8 cellular contexts compared by ENCODE assay signal in genomic region chr4:170047774-170048354, GRCh38. TPM values are rescaled to one million over a fixed set of nuclear protein-coding genes. Genes with fewer than 3 reads are reported as not detected.
DNase-seq lines count a peak whose midpoint lies in the region; ATAC-seq and TF ChIP-seq lines count a peak whose summit lies in the region.

No MANE protein-coding gene starts in this region.

- H2AFZ ChIP-seq in hepatocyte, result no peak overlapping the region

- no peaks in the 10 kb centered on the region for H3K79me2 ChIP-seq in hepatocyte

- no peaks in the 10 kb centered on the region for H3K36me3 ChIP-seq in hepatocyte (replicated peaks; ENCODE audit: insufficient read depth, low read depth)

- H3K9me2 ChIP-seq in hepatocyte (replicated peaks; ENCODE audit: insufficient read depth), result no peaks in the 10 kb centered on the region

- no peaks in the 10 kb centered on the region for H4K20me1 ChIP-seq in hepatocyte (ENCODE audit: insufficient read depth, poor library complexity, severe bottlenecking)

- no peak overlapping the region for H3K4me2 ChIP-seq in hepatocyte

- no peak overlapping the region for H3K27ac ChIP-seq in hepatocyte

- no peaks in the 10 kb centered on the region for H3K9me3 ChIP-seq in hepatocyte (ENCODE audit: low read depth)

- no peak for ATAC-seq in GM18858 (IDR thresholded peaks at IDR 0.05; ENCODE audit: unreplicated experiment)

- no peaks in the 10 kb centered on the region for H3K4me1 ChIP-seq in hepatocyte (ENCODE audit: insufficient read depth)

- TF ChIP-seq CTCF in hepatocyte (IDR thresholded peaks at IDR 0.05; ENCODE audit: poor library complexity), result peak; percentile 90

- H3K27me3 ChIP-seq in hepatocyte, result no peaks in the 10 kb centered on the region

- H3K4me3 ChIP-seq in Jurkat, Clone E6-1 (ENCODE audit: low read length), result no peak overlapping the region
- H3K4me3 ChIP-seq in hepatocyte, result no peak overlapping the region

- 28% methylated on average over 4 of the region's 4 CpGs for WGBS in hepatocyte (ENCODE audit: low lambda C conversion rate, missing lambda C conversion rate)

- in situ Hi-C loops in G401 (cut with HindIII; ENCODE audit: low sequenced_read_pairs), result loop anchor here (25.0 kb wide), 1 partner anchor 236 kb away; no protein-coding TSS in a partner anchor

- DNase-seq in G401 (ENCODE audit: low spot score) (peak; percentile 77), SHP77 treated with DMSO at 0.1 percent for 48 hours (lab: John Stamatoyannopoulos, UW) (peak; percentile 6), amniotic epithelial cell (ENCODE audit: low read depth) (peak; percentile 57), hepatocyte (ENCODE audit: low spot score) (peak; percentile 84), GOT3 (lab: John Stamatoyannopoulos, UW) (no peak)
- DNase-seq in Jurkat, Clone E6-1 (ENCODE audit: low read depth, low spot score), result peak; percentile 66
- DNase-seq in stimulated activated CD4-positive, alpha-beta T cell treated with anti-CD3 and anti-CD28 coated beads, Interleukin-15, amount 100 ng/mL, for 24 hours, result peak; percentile 64

RNA-seq across cellular contexts. Expression of gene MFAP3L, which starts 21.7 kb away (rescaled TPM):
- total RNA-seq in G401 (2014; rRNA removed; shearing (Covaris generic)), result 0.06 and 1.7 TPM in 2 replicates
- 5.4 TPM for polyA plus RNA-seq in Jurkat, Clone E6-1 (2012; ENCODE audit: insufficient read depth, insufficient read length)
- total RNA-seq in hepatocyte, result 10.7 and 11.4 TPM in 2 replicates
- polyA plus RNA-seq in hepatocyte, result 2.4 and 2.9 TPM in 2 replicates

RNA-seq across cellular contexts. Expression of gene AADAT, which starts 41.9 kb away (rescaled TPM):
- total RNA-seq in G401 (2014; rRNA removed; shearing (Covaris generic)), result 3.8 and 4.7 TPM in 2 replicates
- 19.8 TPM for polyA plus RNA-seq in Jurkat, Clone E6-1 (2012; ENCODE audit: insufficient read depth, insufficient read length)
- total RNA-seq in hepatocyte, result 8.6 and 10.3 TPM in 2 replicates
- 10.8 and 11.1 TPM in 2 replicates for polyA plus RNA-seq in hepatocyte
